8 cellular contexts compared by ENCODE assay signal in the genomic region with DNA sequence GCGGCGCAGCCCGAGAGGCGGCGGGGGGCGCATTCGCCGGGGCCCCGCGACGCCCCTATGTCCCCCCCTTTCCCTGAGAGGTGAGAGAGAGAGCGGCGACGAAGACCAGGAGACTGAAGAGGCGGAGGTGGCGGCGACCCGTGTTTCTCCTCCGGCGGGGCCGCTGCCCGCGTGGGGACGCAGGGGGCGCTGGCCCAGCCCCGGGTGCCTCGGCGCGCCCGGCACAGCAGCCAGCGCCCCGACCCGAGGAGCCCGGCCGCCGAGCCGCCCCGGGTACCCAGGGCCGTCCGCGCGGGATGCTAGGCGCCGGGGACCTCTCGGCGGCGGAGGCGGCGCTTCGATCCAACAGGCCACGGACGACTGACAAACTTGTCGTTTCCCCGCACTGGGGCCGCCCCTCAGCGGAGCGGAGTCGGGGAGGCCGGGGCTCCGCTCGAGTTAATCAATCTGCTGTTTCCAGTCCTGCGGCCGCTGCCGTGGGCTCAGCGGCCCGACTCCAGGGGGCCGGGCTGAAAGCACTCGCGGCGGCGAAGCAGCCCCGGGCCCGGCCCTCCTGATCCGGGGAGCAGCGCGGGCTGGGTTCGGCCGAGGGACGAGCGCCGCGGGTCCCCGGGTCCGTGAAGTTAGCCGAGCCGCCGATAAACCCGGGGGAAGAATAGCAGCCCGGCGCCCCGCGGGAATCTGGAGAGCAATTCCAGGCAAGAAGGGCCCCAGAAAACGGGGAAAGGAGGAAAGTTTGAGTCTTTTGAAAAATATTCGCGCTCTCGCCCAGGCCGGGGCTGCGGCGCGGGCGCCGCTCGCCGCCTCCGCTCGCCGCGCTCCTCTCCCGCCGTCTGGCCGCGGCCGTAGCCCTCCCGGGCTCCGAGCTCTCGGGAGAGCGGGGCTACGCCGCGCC. TPM values are rescaled to one million over a fixed set of nuclear protein-coding genes. Genes with fewer than 3 reads are reported as not detected.
A peak's percentile ranks its signal among the peaks of the same experiment; 100 is the strongest.
DNase-seq lines count a peak whose midpoint lies in the region; ATAC-seq and TF ChIP-seq lines count a peak whose summit lies in the region.

No MANE protein-coding gene starts in this region.

- CTCF ChIA-PET in CD4-positive, alpha-beta T cell (lab: Charles Lee) = interaction anchor here (0.7 to 0.9 kb wide), 2 partner anchors 214 to 439 kb away, joined by 3 read pairs; a partner anchor contains a TSS

- peak overlapping the region; percentile 76 for H3K4me3 Mint-ChIP-seq in CD4-positive, alpha-beta T cell

- ATAC-seq in CD4-positive, alpha-beta T cell (ENCODE audit: poor library complexity) = peak; percentile 30
- peak; percentile 39 for ATAC-seq in HG02798 (IDR thresholded peaks at IDR 0.05; ENCODE audit: poor library complexity, unreplicated experiment)

- H3K4me3 ChIP-seq in ectodermal cell (ENCODE audit: insufficient read depth, low read depth, low read length) (peak overlapping the region; percentile 61), muscle layer of colon (ENCODE audit: low read depth in 1 of 2, low read length in 2 of 2) (peak overlapping the region; percentile 60 to 67), tibial artery (peak overlapping the region; percentile 70 to 78)

- H3K36me3 ChIP-seq in ectodermal cell (ENCODE audit: control insufficient read depth, insufficient read depth, low read length) (no peaks in the 10 kb centered on the region), muscle layer of colon (ENCODE audit: insufficient read depth, low read length) (no peaks in the 10 kb centered on the region), tibial artery (no peaks in the 10 kb centered on the region)

- H3K27me3 Mint-ChIP-seq in CD4-positive, alpha-beta T cell = peaks cover 80% of the 10 kb centered on the region

- H3K27ac Mint-ChIP-seq in CD4-positive, alpha-beta T cell = no peak overlapping the region

- intact Hi-C loops in CD4-positive, alpha-beta T cell (cut with DNase I, micrococcal nuclease) = loop anchor here in 1 of 2 experiments (5.0 kb wide), 1 partner anchor 160 kb away; no protein-coding TSS in a partner anchor
- intact Hi-C loops in tibial artery (cut with DNase I; ENCODE audit: low total_unique reads) = loop anchor here (10.0 kb wide), 1 partner anchor 652 kb away; no protein-coding TSS in a partner anchor

- H3K9me3 Mint-ChIP-seq in CD4-positive, alpha-beta T cell = no peaks in the 10 kb centered on the region

- H3K4me1 Mint-ChIP-seq in CD4-positive, alpha-beta T cell (ENCODE audit: low read depth) = peaks cover 27% of the 10 kb centered on the region

- no peaks in the 10 kb centered on the region for H3K36me3 Mint-ChIP-seq in CD4-positive, alpha-beta T cell (ENCODE audit: low read depth)

- no peaks in the 10 kb centered on the region for H3K9me3 ChIP-seq in CD4-positive, alpha-beta T cell (ENCODE audit: control insufficient read depth, low read length)
- no peaks in the 10 kb centered on the region for H3K9me3 ChIP-seq in ectodermal cell (ENCODE audit: control insufficient read depth, low read length)
- no peaks in the 10 kb centered on the region for H3K9me3 ChIP-seq in muscle layer of colon (ENCODE audit: low read length)
- H3K9me3 ChIP-seq in tibial artery = no peaks in the 10 kb centered on the region

- H3K4me1 ChIP-seq in ectodermal cell (ENCODE audit: control insufficient read depth, insufficient read depth, low read length) = peaks cover 15% of the 10 kb centered on the region
- peaks cover 12% of the 10 kb centered on the region for H3K4me1 ChIP-seq in muscle layer of colon (ENCODE audit: insufficient read depth, low read length)
- H3K4me1 ChIP-seq in tibial artery = peaks cover 0 to 39% (median 23%) of the 10 kb centered on the region in 4 donors

- DNase-seq in CD4-positive, alpha-beta T cell = peak in 6 of 10 experiments; percentile 24 to 56 (median 36)
- peak; percentile 59 for DNase-seq in activated CD4-positive, CD25-positive, alpha-beta regulatory T cell treated with anti-CD3 and anti-CD28 coated beads, Interleukin-2, amount 50 U/mL, for 72 hours
- DNase-seq in tibial artery (no peak), NCI-H1436 treated with DMSO at 0.1 percent for 48 hours (lab: John Stamatoyannopoulos, UW) (no peak), RKO (ENCODE audit: low spot score) (no peak)

- peaks cover 30% of the 10 kb centered on the region for H3K27me3 ChIP-seq in CD4-positive, alpha-beta T cell (ENCODE audit: control insufficient read depth, insufficient read depth, low read length)
- H3K27me3 ChIP-seq in ectodermal cell (ENCODE audit: control insufficient read depth, insufficient read depth, low read length, poor library complexity, severe bottlenecking) (peaks cover 82% of the 10 kb centered on the region), muscle layer of colon (ENCODE audit: control insufficient read depth in 1 of 2, insufficient read depth in 2 of 2, low read length in 2 of 2) (peaks cover 9 to 21% of the 10 kb centered on the region in 2 donors), tibial artery (no peaks in the 10 kb centered on the region)

- TF ChIP-seq CTCF in CD4-positive, alpha-beta T cell (IDR thresholded peaks at IDR 0.05) = no peak
- TF ChIP-seq CTCF in tibial artery (IDR thresholded peaks at IDR 0.05) = peak in 1 of 2 experiments; percentile 2

- WGBS in ectodermal cell, 2 experiments = 0% methylated on average over 120 of the region's 120 CpGs

- H3K9ac ChIP-seq in muscle layer of colon (ENCODE audit: low read length) = no peak overlapping the region

- H3K27ac ChIP-seq in CD4-positive, alpha-beta T cell (ENCODE audit: low read depth, low read length) = no peak overlapping the region
- H3K27ac ChIP-seq in ectodermal cell (ENCODE audit: insufficient read depth, low read depth, low read length, poor library complexity, severe bottlenecking) (no peak overlapping the region), muscle layer of colon (ENCODE audit: low read depth, low read length) (peak overlapping the region; percentile 79), tibial artery (peak overlapping the region; percentile 59 to 71)

- POLR2A ChIA-PET in CD4-positive, alpha-beta T cell (lab: Charles Lee) = no interaction called here

RNA-seq across cellular contexts. Expression of a gene that starts 0.6 kb away (rescaled TPM):
- total RNA-seq in CD4-positive, alpha-beta T cell = 1 to 10 TPM in 1 of 2 experiments, under 1 TPM in 1; 0.19 to 1.0 TPM
- polyA plus RNA-seq in ectodermal cell (2013, experiment 1 of 4) = 13.2 TPM
- polyA plus RNA-seq in ectodermal cell (2013, experiment 2 of 4) = 11.0 TPM
- polyA plus RNA-seq in ectodermal cell (2013, experiment 3 of 4) = 12.7 TPM
- 14.2 TPM for polyA plus RNA-seq in ectodermal cell (2013, experiment 4 of 4)

Comparison
In these comparisons a context has a peak if more than half of its experiments do, and no peak if none do; other contexts are left out.
1. DNase-seq: peak in CD4-positive, alpha-beta T cell (6 of 10) and activated CD4-positive, CD25-positive, alpha-beta regulatory T cell treated with anti-CD3 and anti-CD28 coated beads, Interleukin-2, amount 50 U/mL, for 72 hours (single experiment); none in tibial artery (0 of 2), NCI-H1436 treated with DMSO at 0.1 percent for 48 hours (single experiment) and RKO (single experiment).
2. H3K27ac ChIP-seq: peak in muscle layer of colon (single experiment) and tibial artery (2 of 2); none in CD4-positive, alpha-beta T cell (single experiment) and ectodermal cell (single experiment).
3. Peak in every context shown above with its lines, with median percentiles within 50 percentile points of each other: H3K4me3 ChIP-seq.